In genomic region chr20:17327185-17327780, GRCh38 we compare ENCODE assay signal across 25 cellular contexts.
A peak's percentile ranks its signal among the peaks of the same experiment; 100 is the strongest.
DNase-seq lines count a peak whose midpoint lies in the region; ATAC-seq and TF ChIP-seq lines count a peak whose summit lies in the region.
"Had no signal": no experiment of that assay in that cellular context is flagged by ENCODE, and none has a peak within 500 bp of the region (broad histone marks: within the 10 kb centered on the region; RNA-seq: fewer than 3 reads in every experiment).

No MANE protein-coding gene starts in this region.

- H2AFZ ChIP-seq in mesenchymal stem cell (ENCODE audit: low read depth, low read length), result no peak overlapping the region

- no peak overlapping the region for H4K91ac ChIP-seq in mesenchymal stem cell (ENCODE audit: low read length)

- H2BK5ac ChIP-seq in mesenchymal stem cell (ENCODE audit: low read depth, low read length, poor library complexity, severe bottlenecking), result no peak overlapping the region

- H3K27ac Mint-ChIP-seq in activated CD8-positive, alpha-beta T cell treated with anti-CD3 and anti-CD28 coated beads for 36 hours, result no peak overlapping the region
- H3K27ac Mint-ChIP-seq: activated CD8-positive, alpha-beta memory T cell treated with anti-CD3 and anti-CD28 coated beads, Interleukin-2, amount 10 ng/mL, durations not matched to agents 7 days and 5 days; activated naive CD8-positive, alpha-beta T cell treated with anti-CD3 and anti-CD28 coated beads, Interleukin-2, amount 10 ng/mL, durations not matched to agents 7 days and 5 days; activated T-helper 17 cell treated with anti-CD3 and anti-CD28 coated beads, Interleukin-2, amount 50 U/mL, for 72 hours; immature natural killer cell had no signal

- H3K4me1 ChIP-seq in iPS-20b (ENCODE audit: insufficient read depth, low read length) (peaks cover 4% of the 10 kb centered on the region; the same call in 1 of the 2 replicates), A673 (ENCODE audit: insufficient read depth, low read length, poor library complexity, severe bottlenecking) (peaks cover 27% of the 10 kb centered on the region), mesenchymal stem cell (ENCODE audit: control insufficient read depth, insufficient read depth, low read depth, low read length) (no peaks in the 10 kb centered on the region)
- H3K4me1 ChIP-seq: BLaER1 treated with 17β-estradiol and CSF1 and Interleukin-3, amounts not matched to agents 10 nM and 100 nM; colonic mucosa; stomach; upper lobe of left lung had no signal

- H4K8ac ChIP-seq in mesenchymal stem cell (ENCODE audit: low read length), result no peak overlapping the region

- no peak overlapping the region for H3K27ac ChIP-seq in iPS-20b (ENCODE audit: low read length)
- no peak overlapping the region for H3K27ac ChIP-seq in A673 (ENCODE audit: low read depth, low read length, poor library complexity, severe bottlenecking)
- no peak overlapping the region for H3K27ac ChIP-seq in mesenchymal stem cell (ENCODE audit: low read length, poor library complexity, severe bottlenecking)
- H3K27ac ChIP-seq: BLaER1 treated with 17β-estradiol and CSF1 and Interleukin-3, amounts not matched to agents 10 nM and 100 nM; colonic mucosa; KMS-11; stomach; upper lobe of left lung had no signal

- H3K9me3 ChIP-seq in iPS-20b (ENCODE audit: insufficient read depth, low read depth, low read length), result no peaks in the 10 kb centered on the region
- no peaks in the 10 kb centered on the region for H3K9me3 ChIP-seq in A673 (ENCODE audit: low read depth, low read length, poor library complexity, severe bottlenecking)
- H3K9me3 ChIP-seq in mesenchymal stem cell (ENCODE audit: control insufficient read depth, low read length), result no peaks in the 10 kb centered on the region
- H3K9me3 ChIP-seq: colonic mucosa, stomach, upper lobe of left lung had no signal

- peaks cover 22% of the 10 kb centered on the region for H3K27me3 Mint-ChIP-seq in activated CD8-positive, alpha-beta T cell treated with anti-CD3 and anti-CD28 coated beads for 36 hours

- 58% methylated on average over 21 of the region's 23 CpGs for WGBS in mesenchymal stem cell

- no peak overlapping the region for H3K4me2 ChIP-seq in mesenchymal stem cell (ENCODE audit: low read length, poor library complexity, severe bottlenecking)
- H3K4me2 ChIP-seq: BLaER1 treated with 17β-estradiol and CSF1 and Interleukin-3, amounts not matched to agents 10 nM and 100 nM; KMS-11 had no signal

- no peak overlapping the region for H2BK120ac ChIP-seq in mesenchymal stem cell (ENCODE audit: low read depth, low read length)

- H2BK15ac ChIP-seq in mesenchymal stem cell (ENCODE audit: low read depth, poor library complexity, severe bottlenecking), result no peak overlapping the region

- no TSS peak for BruUV-seq in A673 (replicated peaks; lab: Mats Ljungman, UMichigan)

- POLR2A ChIA-PET in activated CD8-positive, alpha-beta T cell treated with anti-CD3 and anti-CD28 coated beads for 36 hours (lab: Charles Lee), result no interaction called here
- POLR2A ChIA-PET in A673 (lab: Charles Lee; ENCODE audit: low non-redundant PET), result no interaction called here

- no peaks in the 10 kb centered on the region for H3K9me3 Mint-ChIP-seq in activated CD8-positive, alpha-beta T cell treated with anti-CD3 and anti-CD28 coated beads for 36 hours
- H3K9me3 Mint-ChIP-seq: activated naive CD8-positive, alpha-beta T cell treated with anti-CD3 and anti-CD28 coated beads, Interleukin-2, amount 10 ng/mL, durations not matched to agents 7 days and 5 days; activated T-helper 17 cell treated with anti-CD3 and anti-CD28 coated beads, Interleukin-2, amount 50 U/mL, for 72 hours; immature natural killer cell had no signal

- no peak overlapping the region for H3K4ac ChIP-seq in mesenchymal stem cell (ENCODE audit: low read depth in 1 of 2, low read length in 2 of 2)

- no peaks in the 10 kb centered on the region for H3K27me3 ChIP-seq in iPS-20b (ENCODE audit: insufficient read depth, low read length)
- no peaks in the 10 kb centered on the region for H3K27me3 ChIP-seq in A673 (replicated peaks; ENCODE audit: insufficient read depth, low read depth, low read length, poor library complexity)
- peaks cover 5 to 38% of the 10 kb centered on the region in 2 experiments for H3K27me3 ChIP-seq in mesenchymal stem cell (ENCODE audit: control insufficient read depth in 1 of 2, insufficient read depth in 1 of 2, low read length in 2 of 2)
- H3K27me3 ChIP-seq: BLaER1 treated with 17β-estradiol and CSF1 and Interleukin-3, amounts not matched to agents 10 nM and 100 nM; upper lobe of left lung had no signal

- no peak overlapping the region for H3K14ac ChIP-seq in mesenchymal stem cell (ENCODE audit: low read length in 2 of 2)

- no peaks in the 10 kb centered on the region for H3K79me1 ChIP-seq in mesenchymal stem cell (replicated peaks; ENCODE audit: low read length, poor library complexity, severe bottlenecking)

- no peak overlapping the region for H3K18ac ChIP-seq in mesenchymal stem cell (ENCODE audit: low read depth in 1 of 2, low read length in 2 of 2)

- peak; percentile 19 for DNase-seq in NCI-H748 (lab: John Stamatoyannopoulos, UW; ENCODE audit: unreplicated experiment)
- no peak for DNase-seq in NCI-H748 treated with DMSO at 0.1 percent for 48 hours (lab: John Stamatoyannopoulos, UW)
- peak; percentile 58 to 82 for DNase-seq in NCI-H524 (lab: John Stamatoyannopoulos, UW)
- no peak for DNase-seq in activated CD8-positive, alpha-beta T cell treated with anti-CD3 and anti-CD28 coated beads for 36 hours
- no peak for DNase-seq in A673 (ENCODE audit: low spot score)
- DNase-seq in mesenchymal stem cell, result no peak
- DNase-seq: activated CD4-positive, alpha-beta T cell treated with anti-CD3 and anti-CD28 coated beads for 48 hours; activated CD8-positive, alpha-beta memory T cell treated with anti-CD3 and anti-CD28 coated beads, Interleukin-2, amount 10 ng/mL, durations not matched to agents 7 days and 5 days; activated naive CD8-positive, alpha-beta T cell treated with anti-CD3 and anti-CD28 coated beads, Interleukin-2, amount 10 ng/mL, durations not matched to agents 7 days and 5 days; colonic mucosa; GF-D8; GOT3; immature natural killer cell; NCI-H2107; PC-3; SIG-M5; stimulated activated CD4-positive, alpha-beta T cell treated with anti-CD3 and anti-CD28 coated beads, Interleukin-4, amount 100 ng/mL, for 4 hours; stomach; T-helper 1 cell had no signal

- CTCF ChIA-PET in activated CD8-positive, alpha-beta T cell treated with anti-CD3 and anti-CD28 coated beads for 36 hours (lab: Charles Lee), result no interaction called here
- CTCF ChIA-PET in A673 (lab: Charles Lee), result no interaction called here

- H2BK12ac ChIP-seq in mesenchymal stem cell (ENCODE audit: low read length in 2 of 2), result no peak overlapping the region

- no peaks in the 10 kb centered on the region for H3K36me3 ChIP-seq in iPS-20b (ENCODE audit: insufficient read depth, low read depth, low read length)
- no peaks in the 10 kb centered on the region for H3K36me3 ChIP-seq in A673 (ENCODE audit: insufficient read depth, low read length, poor library complexity, severe bottlenecking)
- no peaks in the 10 kb centered on the region for H3K36me3 ChIP-seq in mesenchymal stem cell (ENCODE audit: control insufficient read depth in 1 of 2, insufficient read depth in 2 of 2, low read depth in 1 of 2, low read length in 2 of 2)
- H3K36me3 ChIP-seq: BLaER1 treated with 17β-estradiol and CSF1 and Interleukin-3, amounts not matched to agents 10 nM and 100 nM; colonic mucosa; stomach; upper lobe of left lung had no signal

- no peaks in the 10 kb centered on the region for H3K36me3 Mint-ChIP-seq in activated CD8-positive, alpha-beta T cell treated with anti-CD3 and anti-CD28 coated beads for 36 hours (ENCODE audit: low read depth)
- H3K36me3 Mint-ChIP-seq: activated CD8-positive, alpha-beta memory T cell treated with anti-CD3 and anti-CD28 coated beads, Interleukin-2, amount 10 ng/mL, durations not matched to agents 7 days and 5 days; activated naive CD8-positive, alpha-beta T cell treated with anti-CD3 and anti-CD28 coated beads, Interleukin-2, amount 10 ng/mL, durations not matched to agents 7 days and 5 days; immature natural killer cell had no signal

- no peak overlapping the region for H3K4me3 Mint-ChIP-seq in activated CD8-positive, alpha-beta T cell treated with anti-CD3 and anti-CD28 coated beads for 36 hours
- H3K4me3 Mint-ChIP-seq: activated CD8-positive, alpha-beta memory T cell treated with anti-CD3 and anti-CD28 coated beads, Interleukin-2, amount 10 ng/mL, durations not matched to agents 7 days and 5 days; activated naive CD8-positive, alpha-beta T cell treated with anti-CD3 and anti-CD28 coated beads, Interleukin-2, amount 10 ng/mL, durations not matched to agents 7 days and 5 days; activated T-helper 17 cell treated with anti-CD3 and anti-CD28 coated beads, Interleukin-2, amount 50 U/mL, for 72 hours; immature natural killer cell had no signal

- ATAC-seq in activated CD8-positive, alpha-beta T cell treated with anti-CD3 and anti-CD28 coated beads for 36 hours, result no peak
- no peak for ATAC-seq in HG02763 (IDR thresholded peaks at IDR 0.05; ENCODE audit: unreplicated experiment)
- ATAC-seq: activated CD8-positive, alpha-beta memory T cell treated with anti-CD3 and anti-CD28 coated beads, Interleukin-2, amount 10 ng/mL, durations not matched to agents 7 days and 5 days; activated T-helper 17 cell treated with anti-CD3 and anti-CD28 coated beads, Interleukin-2, amount 50 U/mL, for 72 hours; PC-3 had no signal

- H3K9ac ChIP-seq in iPS-20b (ENCODE audit: low read depth, low read length), result no peak overlapping the region
- H3K9ac ChIP-seq in mesenchymal stem cell (ENCODE audit: low read length), result no peak overlapping the region
- H3K9ac ChIP-seq: BLaER1 treated with 17β-estradiol and CSF1 and Interleukin-3, amounts not matched to agents 10 nM and 100 nM; KMS-11 had no signal

- TF ChIP-seq CTCF in activated CD8-positive, alpha-beta T cell treated with anti-CD3 and anti-CD28 coated beads for 36 hours (IDR thresholded peaks at IDR 0.05), result no peak
- no peak for TF ChIP-seq CTCF in A673 (conservative IDR thresholded peaks at IDR 0.05; ENCODE audit: low read depth, low read length)

- H3K4me3 ChIP-seq in iPS-20b (ENCODE audit: low read length), result peak overlapping the region; percentile 38; the same call in 1 of the 2 replicates
- H3K4me3 ChIP-seq in A673 (ENCODE audit: low read depth, low read length, poor library complexity, severe bottlenecking), result no peak overlapping the region
- no peak overlapping the region for H3K4me3 ChIP-seq in mesenchymal stem cell (ENCODE audit: insufficient read depth in 1 of 2, low read depth in 1 of 2, low read length in 2 of 2)
- H3K4me3 ChIP-seq: BLaER1 treated with 17β-estradiol and CSF1 and Interleukin-3, amounts not matched to agents 10 nM and 100 nM; colonic mucosa; stomach; upper lobe of left lung had no signal

- intact Hi-C loops in activated CD8-positive, alpha-beta T cell treated with anti-CD3 and anti-CD28 coated beads for 36 hours (cut with micrococcal nuclease), result no loop called here
- intact Hi-C loops in A673 (cut with micrococcal nuclease; ENCODE audit: unreplicated experiment), result no loop called here

- no peak overlapping the region for H3K23ac ChIP-seq in mesenchymal stem cell (ENCODE audit: low read length in 2 of 2)

- H2AK5ac ChIP-seq in mesenchymal stem cell (ENCODE audit: low read length, severe bottlenecking), result no peak overlapping the region

- H3K4me1 Mint-ChIP-seq in activated CD8-positive, alpha-beta T cell treated with anti-CD3 and anti-CD28 coated beads for 36 hours (ENCODE audit: low read depth), result no peaks in the 10 kb centered on the region
- H3K4me1 Mint-ChIP-seq: activated CD8-positive, alpha-beta memory T cell treated with anti-CD3 and anti-CD28 coated beads, Interleukin-2, amount 10 ng/mL, durations not matched to agents 7 days and 5 days; activated naive CD8-positive, alpha-beta T cell treated with anti-CD3 and anti-CD28 coated beads, Interleukin-2, amount 10 ng/mL, durations not matched to agents 7 days and 5 days; activated T-helper 17 cell treated with anti-CD3 and anti-CD28 coated beads, Interleukin-2, amount 50 U/mL, for 72 hours; immature natural killer cell had no signal

Comparison
In these comparisons a context has a peak if more than half of its experiments do, and no peak if none do; other contexts are left out.
1. DNase-seq: peak in NCI-H748 (single experiment) and NCI-H524 (2 of 2); none in NCI-H748 treated with DMSO at 0.1 percent for 48 hours (single experiment), activated CD8-positive, alpha-beta T cell treated with anti-CD3 and anti-CD28 coated beads for 36 hours (single experiment), A673 (single experiment) and mesenchymal stem cell (single experiment).